8 cellular contexts compared by ENCODE assay signal in the genomic region with DNA sequence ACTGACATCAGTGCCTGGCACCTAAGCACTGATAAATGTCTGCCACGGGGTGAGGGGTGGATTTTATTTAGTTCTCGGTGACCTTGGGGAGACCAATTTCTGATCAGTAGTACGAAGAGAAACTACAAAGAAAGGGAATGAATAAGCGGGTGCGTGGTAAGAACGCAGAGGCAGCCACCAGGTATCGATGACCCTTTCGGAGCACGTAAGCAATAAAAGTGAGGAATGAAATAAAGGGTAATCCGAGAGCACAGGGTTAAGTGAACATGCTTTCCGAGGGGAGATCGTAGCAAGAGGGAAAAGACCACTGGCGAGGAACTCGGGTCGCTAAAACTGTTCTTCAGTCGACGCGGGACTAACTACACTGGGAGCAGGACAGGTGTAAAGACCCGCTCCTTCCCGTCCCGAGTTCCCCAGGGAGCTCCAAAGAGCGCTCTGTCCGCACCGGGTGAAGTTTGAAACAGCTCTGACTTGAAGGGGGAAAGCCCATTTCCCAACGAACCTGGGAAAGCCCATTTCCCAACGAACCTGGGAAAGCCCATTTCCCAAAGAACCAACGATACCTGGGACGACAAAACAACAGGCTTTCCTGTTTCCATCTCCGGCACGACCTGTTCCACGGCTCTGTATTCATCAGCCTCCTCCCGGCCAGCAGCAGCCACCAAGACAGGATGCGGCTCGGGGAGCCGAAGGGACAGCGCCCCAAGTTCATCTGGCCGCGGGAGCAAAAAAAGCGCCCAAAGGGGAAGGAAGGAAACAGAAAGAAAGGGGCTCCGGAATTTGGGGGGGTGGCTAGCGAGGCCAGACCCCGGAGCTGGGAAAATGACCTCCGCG. TPM values are rescaled to one million over a fixed set of nuclear protein-coding genes. Genes with fewer than 3 reads are reported as not detected.
DNase-seq lines count a peak whose midpoint lies in the region; ATAC-seq and TF ChIP-seq lines count a peak whose summit lies in the region.

No MANE protein-coding gene starts in this region.

- H3K9me3 Mint-ChIP-seq in CD4-positive, alpha-beta memory T cell = no peaks in the 10 kb centered on the region

- peaks cover 3 to 25% (median 12%) of the 10 kb centered on the region in 4 donors for H3K4me1 Mint-ChIP-seq in CD4-positive, alpha-beta memory T cell

- TF ChIP-seq CTCF in coronary artery (IDR thresholded peaks at IDR 0.05) (no peak), upper lobe of right lung (IDR thresholded peaks at IDR 0.05) (no peak), OCI-LY7 (conservative IDR thresholded peaks at IDR 0.05; ENCODE audit: low read length) (no peak)

- H2AFZ ChIP-seq in OCI-LY7 (ENCODE audit: low read length) = no peak overlapping the region

- H3K4me1 ChIP-seq in CD4-positive, alpha-beta memory T cell (ENCODE audit: insufficient read depth, low read length) = peaks cover 8% of the 10 kb centered on the region
- H3K4me1 ChIP-seq in mesodermal cell (ENCODE audit: control insufficient read depth, insufficient read depth, low read length, poor library complexity, severe bottlenecking) = no peaks in the 10 kb centered on the region
- peaks cover 8% of the 10 kb centered on the region for H3K4me1 ChIP-seq in upper lobe of right lung
- H3K4me1 ChIP-seq in OCI-LY7 (ENCODE audit: insufficient read depth, low read length, poor library complexity, severe bottlenecking) = no peaks in the 10 kb centered on the region

- intact Hi-C loops in CD4-positive, alpha-beta memory T cell (cut with micrococcal nuclease) = no loop called here
- intact Hi-C loops in upper lobe of right lung (cut with DNase I) (no loop called here), OCI-LY7 (cut with micrococcal nuclease; ENCODE audit: unreplicated experiment) (no loop called here)

- ATAC-seq in GM19463 (IDR thresholded peaks at IDR 0.05; ENCODE audit: unreplicated experiment) (peak; percentile 15), upper lobe of right lung (peak; percentile 44)

- peak overlapping the region; percentile 44 to 79 (median 66) for H3K4me3 Mint-ChIP-seq in CD4-positive, alpha-beta memory T cell

- CTCF ChIA-PET in CD4-positive, alpha-beta memory T cell (lab: Charles Lee; ENCODE audit: partially characterized antibody) = no interaction called here
- CTCF ChIA-PET in OCI-LY7 (lab: Charles Lee; ENCODE audit: unreplicated experiment) = no interaction called here

- no peaks in the 10 kb centered on the region for H3K36me3 ChIP-seq in CD4-positive, alpha-beta memory T cell (ENCODE audit: insufficient read depth, low read length)
- H3K36me3 ChIP-seq in mesodermal cell (ENCODE audit: control insufficient read depth, insufficient read depth, low read length) (no peaks in the 10 kb centered on the region), upper lobe of right lung (no peaks in the 10 kb centered on the region), OCI-LY7 (ENCODE audit: insufficient read depth, low read length) (no peaks in the 10 kb centered on the region)

- H3K27ac Mint-ChIP-seq in CD4-positive, alpha-beta memory T cell = no peak overlapping the region

- H3K27ac ChIP-seq in CD4-positive, alpha-beta memory T cell (ENCODE audit: low read depth, low read length) = no peak overlapping the region
- H3K27ac ChIP-seq in coronary artery (no peak overlapping the region), mesodermal cell (ENCODE audit: low read depth, low read length, severe bottlenecking) (no peak overlapping the region), upper lobe of right lung (no peak overlapping the region), OCI-LY7 (ENCODE audit: low read depth, low read length, poor library complexity, severe bottlenecking) (no peak overlapping the region)

- no peaks in the 10 kb centered on the region for H3K36me3 Mint-ChIP-seq in CD4-positive, alpha-beta memory T cell

- no peaks in the 10 kb centered on the region for H3K9me3 ChIP-seq in CD4-positive, alpha-beta memory T cell (ENCODE audit: control insufficient read depth in 1 of 2, low read length in 2 of 2)
- H3K9me3 ChIP-seq in mesodermal cell (ENCODE audit: control insufficient read depth, low read length) (no peaks in the 10 kb centered on the region), upper lobe of right lung (no peaks in the 10 kb centered on the region), OCI-LY7 (ENCODE audit: low read length) (no peaks in the 10 kb centered on the region)

- H3K4me2 ChIP-seq in OCI-LY7 (ENCODE audit: low read length) = no peak overlapping the region

- no peaks in the 10 kb centered on the region for H4K20me1 ChIP-seq in OCI-LY7 (ENCODE audit: insufficient read depth, low read length)

- 2% methylated on average over 38 to 42 of the region's 44 CpGs for WGBS in mesodermal cell (ENCODE audit: insufficient coverage in 2 of 2), 2 experiments

- H3K27me3 Mint-ChIP-seq in CD4-positive, alpha-beta memory T cell = peaks cover 38 to 48% of the 10 kb centered on the region in 2 donors

- no peak overlapping the region for H3K4me3 ChIP-seq in CD4-positive, alpha-beta memory T cell (ENCODE audit: low read length in 2 of 2)
- H3K4me3 ChIP-seq in coronary artery = peak overlapping the region; percentile 80
- peak overlapping the region; percentile 56 for H3K4me3 ChIP-seq in mesodermal cell (ENCODE audit: extremely low read depth, insufficient read depth, low read length, poor library complexity, severe bottlenecking)
- peak overlapping the region; percentile 62 for H3K4me3 ChIP-seq in upper lobe of right lung
- H3K4me3 ChIP-seq in OCI-LY7 (ENCODE audit: low read depth, low read length, poor library complexity, severe bottlenecking) = no peak overlapping the region

- no peaks in the 10 kb centered on the region for H3K9me2 ChIP-seq in OCI-LY7 (ENCODE audit: insufficient read depth, low read length)

- H3K27me3 ChIP-seq in CD4-positive, alpha-beta memory T cell (ENCODE audit: insufficient read depth, low read length) = peaks cover 4% of the 10 kb centered on the region
- peaks cover 30% of the 10 kb centered on the region for H3K27me3 ChIP-seq in upper lobe of right lung

- no TSS peak for BruUV-seq in OCI-LY7 (replicated peaks; lab: Mats Ljungman, UMichigan)

- POLR2A ChIA-PET in CD4-positive, alpha-beta memory T cell (lab: Charles Lee; ENCODE audit: partially characterized antibody) = no interaction called here
- POLR2A ChIA-PET in OCI-LY7 (lab: Charles Lee) = no interaction called here

- H3K79me2 ChIP-seq in OCI-LY7 (ENCODE audit: insufficient read depth, low read depth, low read length) = no peaks in the 10 kb centered on the region

- no peak for DNase-seq in CD4-positive, alpha-beta memory T cell
- DNase-seq in NCI-H69 (lab: John Stamatoyannopoulos, UW) (peak; percentile 76), coronary artery (ENCODE audit: low spot score) (no peak), upper lobe of right lung (no peak), OCI-LY7 (ENCODE audit: low spot score) (no peak), NCI-H187 treated with DMSO at 0.1 percent for 48 hours (lab: John Stamatoyannopoulos, UW) (no peak)

RNA-seq across cellular contexts. Expression of a gene that starts 1.0 kb away (rescaled TPM):
- not detected for total RNA-seq in CD4-positive, alpha-beta memory T cell
- polyA plus RNA-seq in CD4-positive, alpha-beta memory T cell = not detected
- polyA plus RNA-seq in mesodermal cell (2013, experiment 1 of 2) = 0.33 TPM
- polyA plus RNA-seq in mesodermal cell (2013, experiment 2 of 2) = 0.46 TPM
- 8.2 TPM for total RNA-seq in upper lobe of right lung
- total RNA-seq in OCI-LY7 (2014; rRNA removed; shearing (Covaris generic)) = 0.03 TPM in 1 of 2 replicates, not detected in the other
- not detected in 2 replicates for total RNA-seq in OCI-LY7 (2022)

Comparison
In these comparisons a context has a peak if more than half of its experiments do, and no peak if none do; other contexts are left out.
1. H3K4me3 ChIP-seq: peak in coronary artery (single experiment), mesodermal cell (single experiment) and upper lobe of right lung (single experiment); none in CD4-positive, alpha-beta memory T cell (0 of 2) and OCI-LY7 (single experiment).